In genomic region chr5:92944903-92945629, GRCh38 we compare ENCODE assay signal across 10 cellular contexts.
DNase-seq lines count a peak whose midpoint lies in the region; ATAC-seq and TF ChIP-seq lines count a peak whose summit lies in the region.
"Had no signal": no experiment of that assay in that cellular context is flagged by ENCODE, and none has a peak within 500 bp of the region (broad histone marks: within the 10 kb centered on the region; RNA-seq: fewer than 3 reads in every experiment).

No MANE protein-coding gene starts in this region.

- no peaks in the 10 kb centered on the region for H3K36me3 ChIP-seq in left ventricle myocardium inferior
- H3K36me3 ChIP-seq in heart left ventricle: no peaks in the 10 kb centered on the region
- H3K36me3 ChIP-seq in uterus: no peaks in the 10 kb centered on the region
- H3K36me3 ChIP-seq: adrenal gland, tibial artery had no signal

- H3K9me3 ChIP-seq in left ventricle myocardium inferior (replicated peaks): peaks cover 28% of the 10 kb centered on the region
- peaks cover 0 to 26% (median 3%) of the 10 kb centered on the region in 12 donors for H3K9me3 ChIP-seq in heart left ventricle
- no peaks in the 10 kb centered on the region for H3K9me3 ChIP-seq in uterus

- ATAC-seq in heart left ventricle (no peak), HG03039 (IDR thresholded peaks at IDR 0.05; ENCODE audit: unreplicated experiment) (no peak), foreskin keratinocyte (no peak)

- peak overlapping the region; percentile 35 for H3K27ac ChIP-seq in left ventricle myocardium inferior (replicated peaks)
- peak overlapping the region in 6 of 12 donors; percentile 11 to 56 (median 50) for H3K27ac ChIP-seq in heart left ventricle
- H3K27ac ChIP-seq in uterus: peak overlapping the region; percentile 5 to 45
- no peak overlapping the region for H3K27ac ChIP-seq in foreskin keratinocyte
- H3K27ac ChIP-seq: tibial artery had no signal

- DNase-seq in left ventricle myocardium inferior (no peak), heart left ventricle (no peak), astrocyte of the hippocampus (ENCODE audit: low read depth, low spot score) (peak; percentile 72), left kidney (ENCODE audit: low read depth, low spot score) (peak; percentile 45), uterus (peak in 1 of 2 donors; percentile 17), foreskin keratinocyte (no peak), NCI-H2029 (lab: John Stamatoyannopoulos, UW) (no peak)
- DNase-seq: adrenal gland, tibial artery had no signal

- H3K27me3 ChIP-seq in left ventricle myocardium inferior (ENCODE audit: low read depth): no peaks in the 10 kb centered on the region
- H3K27me3 ChIP-seq in heart left ventricle: no peaks in the 10 kb centered on the region
- no peaks in the 10 kb centered on the region for H3K27me3 ChIP-seq in uterus
- no peaks in the 10 kb centered on the region for H3K27me3 ChIP-seq in foreskin keratinocyte
- H3K27me3 ChIP-seq: adrenal gland, tibial artery had no signal

- WGBS in heart left ventricle, 4 donors: 33 to 57% (median 47%) methylated on average over 3 of the region's 3 CpGs

- intact Hi-C loops in left ventricle myocardium inferior (cut with micrococcal nuclease): no loop called here
- intact Hi-C loops in heart left ventricle (cut with DNase I): no loop called here
- intact Hi-C loops in uterus (cut with DNase I; ENCODE audit: low total_unique reads): no loop called here

- H3K4me3 ChIP-seq in left ventricle myocardium inferior: no peak overlapping the region
- no peak overlapping the region for H3K4me3 ChIP-seq in heart left ventricle
- H3K4me3 ChIP-seq in uterus: no peak overlapping the region
- H3K4me3 ChIP-seq: adrenal gland, tibial artery had no signal

- TF ChIP-seq CTCF in left ventricle myocardium inferior (IDR thresholded peaks at IDR 0.05; ENCODE audit: borderline replicate concordance): no peak
- TF ChIP-seq CTCF in heart left ventricle (IDR thresholded peaks at IDR 0.05): no peak
- no peak for TF ChIP-seq CTCF in uterus (IDR thresholded peaks at IDR 0.05)
- TF ChIP-seq CTCF in foreskin keratinocyte (conservative IDR thresholded peaks at IDR 0.05): no peak

- TF ChIP-seq POLR2A in heart left ventricle (IDR thresholded peaks at IDR 0.05) (no peak), uterus (IDR thresholded peaks at IDR 0.05) (no peak)

- no peaks in the 10 kb centered on the region for H3K4me1 ChIP-seq in left ventricle myocardium inferior
- peaks cover 0 to 6% (median 0%) of the 10 kb centered on the region in 12 donors for H3K4me1 ChIP-seq in heart left ventricle
- no peaks in the 10 kb centered on the region for H3K4me1 ChIP-seq in uterus
- no peaks in the 10 kb centered on the region for H3K4me1 ChIP-seq in foreskin keratinocyte
- H3K4me1 ChIP-seq: adrenal gland had no signal

Comparison
In these comparisons a context has a peak if more than half of its experiments do, and no peak if none do; other contexts are left out.
1. DNase-seq: peak in astrocyte of the hippocampus (single experiment) and left kidney (single experiment); none in left ventricle myocardium inferior (single experiment), heart left ventricle (0 of 5), foreskin keratinocyte (0 of 2) and NCI-H2029 (single experiment).